ENCODE assay signal across 1 cellular context in genomic region chr4:127856485-127857447, GRCh38.
TF ChIP-seq lines count a peak whose summit lies in the region.

No MANE protein-coding gene starts in this region.

TF ChIP-seq in HCT116, 20 proteins besides CTCF, POLR2A, EP300 and RAD21 (continued from another document):
- TF ChIP-seq ZBTB33 (IDR thresholded peaks at IDR 0.05; ENCODE audit: extremely low read depth, insufficient replicate concordance, low read length) (no peak), ZFX (IDR thresholded peaks at IDR 0.05) (no peak), ELF1 (IDR thresholded peaks at IDR 0.05; ENCODE audit: borderline replicate concordance, low read depth) (no peak)
